ENCODE assay signal across 28 cellular contexts in the genomic region with DNA sequence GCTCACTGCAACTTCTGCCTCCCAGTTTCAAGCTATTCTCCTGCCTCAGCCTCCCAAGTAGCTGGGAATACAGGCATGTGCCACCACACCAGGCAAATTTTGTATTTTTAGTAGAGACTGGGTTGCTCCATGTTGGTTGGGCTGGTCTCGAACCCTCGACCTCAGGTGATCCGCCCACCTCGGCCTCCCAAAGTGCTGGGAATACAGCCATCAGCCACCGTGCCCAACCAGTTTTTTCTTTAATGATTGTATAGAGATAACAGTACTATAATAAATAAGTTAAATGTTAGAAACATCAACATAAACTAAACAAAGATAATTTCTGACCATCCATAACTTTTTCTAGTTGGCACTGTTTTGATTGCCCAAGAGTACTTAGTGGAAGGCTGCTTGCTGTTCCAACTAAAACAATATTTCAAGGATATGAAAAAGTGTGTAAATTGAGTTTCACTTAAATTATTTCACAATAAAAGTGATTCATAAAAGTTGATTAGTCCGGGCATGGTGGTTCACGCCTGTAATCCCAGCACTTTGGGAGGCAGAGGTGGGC.
"Had no signal": no experiment of that assay in that cellular context is flagged by ENCODE, and none has a peak within 500 bp of the region (broad histone marks: within the 10 kb centered on the region; RNA-seq: fewer than 3 reads in every experiment).

No MANE protein-coding gene starts in this region.

- H3K27me3 Mint-ChIP-seq: naive thymus-derived CD4-positive, alpha-beta T cell; natural killer cell treated with Interleukin-12 subunit alpha and Interleukin-12 subunit beta and Interleukin-15 and Interleukin-18, amount 100 ng/mL, for 72 hours; progenitor cell of endocrine pancreas; stimulated activated naive B cell treated with anti-CD40 and anti-IgM and Interleukin-4, amounts not matched to agents 10 μg/mL and 1 μg/mL and 100 μg/mL, for 72 hours had no signal

- DNase-seq: hypothalamus; immature natural killer cell; kidney; left colon; mesendoderm; mucosa of descending colon; naive thymus-derived CD4-positive, alpha-beta T cell; ovary; stimulated activated CD4-positive, alpha-beta T cell treated with anti-CD3 and anti-CD28 coated beads, Interleukin-12 subunit alpha, Interleukin-12 subunit beta, amount 100 ng/mL, for 4 hours; stimulated activated CD4-positive, alpha-beta T cell treated with anti-CD3 and anti-CD28 coated beads, Interleukin-15, amount 100 ng/mL, for 24 hours; stimulated activated CD4-positive, alpha-beta T cell treated with anti-CD3 and anti-CD28 coated beads, Interleukin-2, amount 100 ng/mL, for 24 hours; stimulated activated CD4-positive, alpha-beta T cell treated with anti-CD3 and anti-CD28 coated beads, Interleukin-4, amount 100 ng/mL, for 1 hour; stimulated activated naive B cell treated with anti-CD40 and anti-IgM and Interleukin-4, amounts not matched to agents 10 μg/mL and 1 μg/mL and 100 μg/mL, for 72 hours; stimulated activated naive CD8-positive, alpha-beta T cell treated with anti-CD3 and anti-CD28 coated beads, Interleukin-15, Interleukin-2, amounts not matched to agents 100 U/mL and 50 U/mL, for 24 hours; stomach; testis; thyroid gland; transverse colon had no signal

- H3K9me3 ChIP-seq: left lung, lower lobe of right lung, mucosa of descending colon, ovary, right atrium auricular region, stomach, testis, thyroid gland, transverse colon, upper lobe of left lung, vagina had no signal

- ATAC-seq: left colon; mucosa of descending colon; naive thymus-derived CD4-positive, alpha-beta T cell; natural killer cell treated with Interleukin-12 subunit alpha and Interleukin-12 subunit beta and Interleukin-15 and Interleukin-18, amount 100 ng/mL, for 72 hours; sciatic nerve; stimulated activated naive B cell treated with anti-CD40 and anti-IgM and Interleukin-4, amounts not matched to agents 10 μg/mL and 1 μg/mL and 100 μg/mL, for 72 hours; stimulated activated naive CD8-positive, alpha-beta T cell treated with anti-CD3 and anti-CD28 coated beads, Interleukin-15, Interleukin-2, amounts not matched to agents 100 U/mL and 50 U/mL, for 24 hours had no signal

- H3K27ac Mint-ChIP-seq: mesothelial cell of epicardium; natural killer cell treated with Interleukin-12 subunit alpha and Interleukin-12 subunit beta and Interleukin-15 and Interleukin-18, amount 100 ng/mL, for 72 hours; progenitor cell of endocrine pancreas; stimulated activated naive B cell treated with anti-CD40 and anti-IgM and Interleukin-4, amounts not matched to agents 10 μg/mL and 1 μg/mL and 100 μg/mL, for 72 hours had no signal

- H3K4me3 Mint-ChIP-seq: immature natural killer cell; mesothelial cell of epicardium; naive thymus-derived CD4-positive, alpha-beta T cell; natural killer cell treated with Interleukin-12 subunit alpha and Interleukin-12 subunit beta and Interleukin-15 and Interleukin-18, amount 100 ng/mL, for 72 hours; stimulated activated naive B cell treated with anti-CD40 and anti-IgM and Interleukin-4, amounts not matched to agents 10 μg/mL and 1 μg/mL and 100 μg/mL, for 72 hours had no signal

- H3K9me3 Mint-ChIP-seq: immature natural killer cell; mesothelial cell of epicardium; naive thymus-derived CD4-positive, alpha-beta T cell; natural killer cell treated with Interleukin-12 subunit alpha and Interleukin-12 subunit beta and Interleukin-15 and Interleukin-18, amount 100 ng/mL, for 72 hours; stimulated activated naive B cell treated with anti-CD40 and anti-IgM and Interleukin-4, amounts not matched to agents 10 μg/mL and 1 μg/mL and 100 μg/mL, for 72 hours had no signal

- H3K36me3 Mint-ChIP-seq: mesothelial cell of epicardium; natural killer cell treated with Interleukin-12 subunit alpha and Interleukin-12 subunit beta and Interleukin-15 and Interleukin-18, amount 100 ng/mL, for 72 hours had no signal

- H3K4me3 ChIP-seq: left lung, lower lobe of right lung, mucosa of descending colon, ovary, right atrium auricular region, skin epidermis, stomach, testis, thyroid gland, transverse colon, upper lobe of left lung, vagina had no signal

- H3K27ac ChIP-seq: left lung, lower lobe of right lung, ovary, right atrium auricular region, skin epidermis, stomach, testis, thyroid gland, transverse colon, vagina had no signal

- H3K27me3 ChIP-seq: left lung, ovary, right atrium auricular region, stomach, testis, thyroid gland, transverse colon, upper lobe of left lung, vagina had no signal
